Comparison of ENCODE assay signal across 28 cellular contexts in genomic region chr12:112806721-112807120, GRCh38. TPM values are rescaled to one million over a fixed set of nuclear protein-coding genes. Genes with fewer than 3 reads are reported as not detected.
DNase-seq lines count a peak whose midpoint lies in the region; ATAC-seq, FAIRE-seq and TF ChIP-seq lines count a peak whose summit lies in the region.
"Had no signal": no experiment of that assay in that cellular context is flagged by ENCODE, and none has a peak within 500 bp of the region (broad histone marks: within the 10 kb centered on the region; RNA-seq: fewer than 3 reads in every experiment).

No MANE protein-coding gene starts in this region.

- peak in 1 of 2 experiments; percentile 18; a peak in 1 of 6 replicates for ATAC-seq in A549
- ATAC-seq: GM12878 had no signal

- H3K36me3 Mint-ChIP-seq in glutamatergic neuron (ENCODE audit: unreplicated experiment), result no peaks in the 10 kb centered on the region
- H3K36me3 Mint-ChIP-seq: CD14-positive monocyte; CD4-positive, alpha-beta memory T cell; CD4-positive, CD25-positive, alpha-beta regulatory T cell; CD8-positive, alpha-beta memory T cell had no signal

- POLR2A ChIA-PET in A549 (lab: Yijun Ruan, JAX), result no interaction called here

- H3K9me3 Mint-ChIP-seq in glutamatergic neuron (ENCODE audit: unreplicated experiment), result peaks cover 2% of the 10 kb centered on the region
- H3K9me3 Mint-ChIP-seq: CD14-positive monocyte; CD4-positive, alpha-beta memory T cell; CD8-positive, alpha-beta memory T cell had no signal

- FAIRE-seq in A549 (lab: Jason Lieb, UNC), result no peak
- FAIRE-seq in GM19239 (lab: Jason Lieb, UNC), result no peak
- FAIRE-seq: GM12878, GM12892, GM18507 had no signal

- peak overlapping the region; percentile 54; the same call in 1 of the 3 replicates for H3K4me2 ChIP-seq in A549
- H3K4me2 ChIP-seq: BLaER1 had no signal

- TF ChIP-seq RAD21 in A549 (conservative IDR thresholded peaks at IDR 0.05 in 1 of 2, IDR thresholded peaks at IDR 0.05 in 1 of 2), result no peak

- no peak for TF ChIP-seq EP300 in A549 (IDR thresholded peaks at IDR 0.05)

- no peaks in the 10 kb centered on the region for H3K9me3 ChIP-seq in A549
- H3K9me3 ChIP-seq: BE2C, BLaER1 had no signal

- no peaks in the 10 kb centered on the region for H3K27me3 Mint-ChIP-seq in glutamatergic neuron (ENCODE audit: unreplicated experiment)

- H3K4me1 Mint-ChIP-seq in glutamatergic neuron (ENCODE audit: low read depth, unreplicated experiment), result no peaks in the 10 kb centered on the region
- H3K4me1 Mint-ChIP-seq: CD14-positive monocyte; CD4-positive, CD25-positive, alpha-beta regulatory T cell; CD8-positive, alpha-beta memory T cell had no signal

- CTCF ChIA-PET in A549 (lab: Yijun Ruan, JAX), result interaction anchor here (0.7 kb wide), 1 partner anchor 44 kb away, joined by 3 read pairs; no protein-coding TSS in a partner anchor

- 82% methylated on average over 2 of the region's 2 CpGs for whole genome bisulfite sequencing in A549 (ENCODE audit: missing lambda C conversion rate)

- H3K27ac Mint-ChIP-seq in glutamatergic neuron (ENCODE audit: unreplicated experiment), result peak overlapping the region; percentile 14
- H3K27ac Mint-ChIP-seq: CD14-positive monocyte; CD4-positive, alpha-beta memory T cell; CD4-positive, CD25-positive, alpha-beta regulatory T cell; CD8-positive, alpha-beta memory T cell had no signal

- H3K4me3 ChIP-seq in A549, result no peak overlapping the region
- H3K4me3 ChIP-seq: BLaER1, GM12878 had no signal

- peak; percentile 19 for DNase-seq in NCI-H446 treated with DMSO at 0.1 percent for 48 hours (lab: John Stamatoyannopoulos, UW)
- no peak for DNase-seq in NCI-H446 (lab: John Stamatoyannopoulos, UW)
- no peak for DNase-seq in A549 (ENCODE audit: low read depth in 1 of 2, low spot score in 1 of 2)
- no peak for DNase-seq in glutamatergic neuron
- no peak for DNase-seq in GM19239 (ENCODE audit: insufficient read length, low spot score)
- DNase-seq: ACHN; BE2C; C1 segment of cervical spinal cord; CD4-positive, alpha-beta memory T cell; CD4-positive, CD25-positive, alpha-beta regulatory T cell; CD8-positive, alpha-beta memory T cell; COR-L47; DMS 273 treated with DMSO at 0.1 percent for 48 hours; DMS153; DMS79; DND-41; EL; GDM1 had no signal

- no peak overlapping the region; a peak in 2 of 6 replicates for H3K27ac ChIP-seq in A549
- H3K27ac ChIP-seq: 22Rv1, BLaER1 had no signal

- peaks cover 33% of the 10 kb centered on the region for H3K4me1 ChIP-seq in A549
- H3K4me1 ChIP-seq: BLaER1 had no signal

- no peak for TF ChIP-seq POLR2A in A549 (IDR thresholded peaks at IDR 0.05; ENCODE audit: low read length)

- TF ChIP-seq CTCF in A549 (IDR thresholded peaks at IDR 0.05), result no peak
- TF ChIP-seq CTCF in glutamatergic neuron (IDR thresholded peaks at IDR 0.05; ENCODE audit: partially characterized antibody, unreplicated experiment), result no peak

- H3K4me3 Mint-ChIP-seq in glutamatergic neuron (ENCODE audit: unreplicated experiment), result no peak overlapping the region
- H3K4me3 Mint-ChIP-seq: CD14-positive monocyte; CD4-positive, alpha-beta memory T cell; CD4-positive, CD25-positive, alpha-beta regulatory T cell; CD8-positive, alpha-beta memory T cell had no signal

TF ChIP-seq in A549, 52 proteins besides CTCF, POLR2A, EP300 and RAD21:
- TF ChIP-seq SMC3 (IDR thresholded peaks at IDR 0.05) (no peak), ZC3H11A (IDR thresholded peaks at IDR 0.05) (no peak), ZFP36 (IDR thresholded peaks at IDR 0.05; ENCODE audit: borderline replicate concordance, partially characterized antibody) (peak; percentile 57)

RNA-seq across cellular contexts. Expression of gene RPH3A, which starts 15.2 kb away (rescaled TPM):
- polyA plus RNA-seq in A549 (2011; rRNA removed) (0.22 and 0.31 TPM in 2 replicates), A549 (2017; fragmentation: RNase III; extraction: RNeasy Plus Mini Kit Qiagen cat#74134 plus additional on column Dnase treatment) (0.21 to 0.36 TPM (median 0.27 TPM) in 3 replicates)
- polyA plus RNA-seq in A549 (2012; cell fraction: cytosol; rRNA removed), result 0.05 and 0.06 TPM in 2 replicates
- 0.10 and 0.27 TPM in 2 replicates for polyA plus RNA-seq in A549 (2012; cell fraction: nucleus; rRNA removed)
- polyA minus RNA-seq in A549 (2011; rRNA and poly(A)+ RNA removed), result 0.29 TPM in 1 of 2 replicates, not detected in the other
- not detected for total RNA-seq in glutamatergic neuron (ENCODE audit: unreplicated experiment)
- total RNA-seq: A172; CD4-positive, alpha-beta memory T cell; CD4-positive, CD25-positive, alpha-beta regulatory T cell; CD8-positive, alpha-beta memory T cell; Daoy; G401; GM12878 had no signal
- polyA plus RNA-seq: AG04450; CD4-positive, alpha-beta memory T cell; CD4-positive, CD25-positive, alpha-beta regulatory T cell; CD8-positive, alpha-beta memory T cell; GM12878 had no signal
